ENCODE assay signal across 21 cellular contexts in genomic region chr20:54985100-54985499, GRCh38.
A peak's percentile ranks its signal among the peaks of the same experiment; 100 is the strongest.
DNase-seq lines count a peak whose midpoint lies in the region; ATAC-seq, FAIRE-seq and TF ChIP-seq lines count a peak whose summit lies in the region.
"Had no signal": no experiment of that assay in that cellular context is flagged by ENCODE, and none has a peak within 500 bp of the region (broad histone marks: within the 10 kb centered on the region; RNA-seq: fewer than 3 reads in every experiment).

No MANE protein-coding gene starts in this region.

- ATAC-seq in mucosa of descending colon, result peak; percentile 74
- ATAC-seq in HG03175 (IDR thresholded peaks at IDR 0.05; ENCODE audit: unreplicated experiment), result no peak
- ATAC-seq in heart left ventricle, result no peak
- ATAC-seq: HCT116, HepG2 had no signal

- DNase-seq in GM18507 (ENCODE audit: extremely low spot score, insufficient read length, low read depth) (no peak), mucosa of descending colon (no peak), heart left ventricle (no peak), NCI-H524 (lab: John Stamatoyannopoulos, UW) (no peak), HEK293T (ENCODE audit: extremely low spot score) (no peak)
- DNase-seq: ACHN; BE2C; C1 segment of cervical spinal cord; Caco-2; CD4-positive, alpha-beta T cell; DMS79; GDM1; GOT3; H7 had no signal

- H3K27ac ChIP-seq in heart left ventricle, result no peak overlapping the region

- POLR2A ChIA-PET in HEK293T (lab: Yijun Ruan, JAX), result no interaction called here

- H3K9me3 ChIP-seq in mucosa of descending colon (no peaks in the 10 kb centered on the region), heart left ventricle (no peaks in the 10 kb centered on the region)
- H3K9me3 ChIP-seq: BE2C, Caco-2 had no signal

- TF ChIP-seq CTCF in mucosa of descending colon (IDR thresholded peaks at IDR 0.05) (no peak), heart left ventricle (IDR thresholded peaks at IDR 0.05) (no peak)

- H3K36me3 ChIP-seq in mucosa of descending colon (ENCODE audit: low read depth) (no peaks in the 10 kb centered on the region), heart left ventricle (no peaks in the 10 kb centered on the region)
- H3K36me3 ChIP-seq: BE2C had no signal

- no peaks in the 10 kb centered on the region for H3K27me3 ChIP-seq in heart left ventricle
- H3K27me3 ChIP-seq: BE2C had no signal

- no peak for TF ChIP-seq POLR2A in heart left ventricle (IDR thresholded peaks at IDR 0.05)

- 85 to 88% (median 87%) methylated on average over 7 of the region's 7 CpGs for WGBS in heart left ventricle, 4 donors

- H3K4me3 ChIP-seq in mucosa of descending colon, result no peak overlapping the region
- H3K4me3 ChIP-seq in heart left ventricle, result no peak overlapping the region

- H3K4me1 ChIP-seq in mucosa of descending colon (ENCODE audit: low read depth), result peaks cover 12% of the 10 kb centered on the region
- H3K4me1 ChIP-seq in heart left ventricle, result no peaks in the 10 kb centered on the region
- H3K4me1 ChIP-seq: BE2C, Caco-2 had no signal

- intact Hi-C loops in mucosa of descending colon (cut with DNase I, micrococcal nuclease), result no loop called here
- intact Hi-C loops in heart left ventricle (cut with DNase I), result no loop called here

- CTCF ChIA-PET in HEK293T (lab: Yijun Ruan, JAX), result no interaction called here

- FAIRE-seq in GM18507 (lab: Jason Lieb, UNC) (peak; percentile 31), endometrium (lab: Jason Lieb, UNC) (peak; percentile 76)
- FAIRE-seq: A204.1, D721Med, GM12892, HepG2 had no signal

TF ChIP-seq in HEK293T, 16 proteins besides CTCF, POLR2A, EP300 and RAD21:
- TF ChIP-seq FOXA1 (IDR thresholded peaks at IDR 0.05), result no peak
- TF ChIP-seq ARNT (IDR thresholded peaks at IDR 0.05), result no peak
- no peak for TF ChIP-seq ZNF384 (IDR thresholded peaks at IDR 0.05)
- no peak for TF ChIP-seq ELF4 (IDR thresholded peaks at IDR 0.05)
- no peak for TF ChIP-seq LEF1 (IDR thresholded peaks at IDR 0.05; ENCODE audit: borderline replicate concordance)
- TF ChIP-seq FOXM1 (IDR thresholded peaks at IDR 0.05; ENCODE audit: borderline replicate concordance), result no peak
- no peak for TF ChIP-seq SP1 (IDR thresholded peaks at IDR 0.05)
- TF ChIP-seq CTBP1 (IDR thresholded peaks at IDR 0.05; ENCODE audit: borderline replicate concordance), result no peak
- TF ChIP-seq NFRKB (IDR thresholded peaks at IDR 0.05), result no peak
TF ChIP-seq in HEK293T: peak in this region for 0.
